In genomic region chr11:94128171-94128745, GRCh38 we compare ENCODE assay signal across 8 cellular contexts. TPM values are rescaled to one million over a fixed set of nuclear protein-coding genes. Genes with fewer than 3 reads are reported as not detected.
DNase-seq lines count a peak whose midpoint lies in the region; ATAC-seq and TF ChIP-seq lines count a peak whose summit lies in the region.

No MANE protein-coding gene starts in this region.

- H2AFZ ChIP-seq in SK-N-SH (ENCODE audit: low read depth) (peak overlapping the region; percentile 91), fibroblast of lung (ENCODE audit: low read length) (peak overlapping the region; percentile 62), neuron (ENCODE audit: low read depth, low read length) (peak overlapping the region; percentile 93)

- peak; percentile 85 for DNase-seq in DMS53 (lab: John Stamatoyannopoulos, UW)
- peak; percentile 58 for DNase-seq in SK-N-SH
- DNase-seq in fibroblast of lung (ENCODE audit: low read depth in 2 of 2), result no peak
- DNase-seq in COLO829 (ENCODE audit: low spot score), result no peak
- no peak for DNase-seq in NCI-H1436 treated with DMSO at 0.1 percent for 48 hours (lab: John Stamatoyannopoulos, UW)

- H3K36me3 ChIP-seq in SK-N-SH (replicated peaks in 1 of 2; ENCODE audit: control insufficient read depth in 1 of 2, insufficient read depth in 2 of 2, low read length in 1 of 2) (no peaks in the 10 kb centered on the region), fibroblast of lung (ENCODE audit: control insufficient read depth, insufficient read depth, low read length) (no peaks in the 10 kb centered on the region), neuron (ENCODE audit: insufficient read depth, low read length) (no peaks in the 10 kb centered on the region)

- no peak for TF ChIP-seq RAD21 in SK-N-SH (IDR thresholded peaks at IDR 0.05; ENCODE audit: low read length)

- H3K9me3 ChIP-seq in SK-N-SH (no peaks in the 10 kb centered on the region), fibroblast of lung (ENCODE audit: control insufficient read depth, insufficient read depth, low read depth, low read length) (no peaks in the 10 kb centered on the region), neuron (ENCODE audit: low read length) (no peaks in the 10 kb centered on the region)

- peak overlapping the region; percentile 89 to 95 for H3K27ac ChIP-seq in SK-N-SH (ENCODE audit: low read depth in 2 of 2, low read length in 1 of 2)
- H3K27ac ChIP-seq in fibroblast of lung (ENCODE audit: insufficient read depth, low read length), result peak overlapping the region; percentile 96

- H3K79me2 ChIP-seq in SK-N-SH (ENCODE audit: insufficient read depth), result peaks cover 54% of the 10 kb centered on the region
- H3K79me2 ChIP-seq in fibroblast of lung (ENCODE audit: control insufficient read depth, insufficient read depth, low read length), result peaks cover 44% of the 10 kb centered on the region

- peak overlapping the region; percentile 91 for H3K9ac ChIP-seq in SK-N-SH
- peak overlapping the region; percentile 92 for H3K9ac ChIP-seq in fibroblast of lung (ENCODE audit: insufficient read depth, low read length)

- ATAC-seq in GM19452 (IDR thresholded peaks at IDR 0.05; ENCODE audit: unreplicated experiment), result peak; percentile 16
- ATAC-seq in HG03520 (IDR thresholded peaks at IDR 0.05; ENCODE audit: unreplicated experiment), result peak; percentile 7

- H3K4me3 ChIP-seq in SK-N-SH (ENCODE audit: low read depth in 2 of 2, low read length in 1 of 2), result peak overlapping the region; percentile 69 to 74
- peak overlapping the region; percentile 55 to 88 (median 80) for H3K4me3 ChIP-seq in fibroblast of lung (replicated peaks in 1 of 4; ENCODE audit: control extremely low read depth in 1 of 4, insufficient read depth in 1 of 4, low read depth in 3 of 4, low read length in 4 of 4)
- H3K4me3 ChIP-seq in neuron (ENCODE audit: low read length), result peak overlapping the region; percentile 68

- no peaks in the 10 kb centered on the region for H3K27me3 ChIP-seq in SK-N-SH (ENCODE audit: insufficient read depth)
- H3K27me3 ChIP-seq in fibroblast of lung (ENCODE audit: control insufficient read depth, insufficient read depth, low read length), result no peaks in the 10 kb centered on the region
- H3K27me3 ChIP-seq in neuron (ENCODE audit: insufficient read depth, low read length), result no peaks in the 10 kb centered on the region

- no peak for TF ChIP-seq EP300 in SK-N-SH (IDR thresholded peaks at IDR 0.05; ENCODE audit: borderline replicate concordance in 1 of 2, low read depth in 1 of 2, low read length in 1 of 2)

- POLR2A ChIA-PET in SK-N-SH (lab: Yijun Ruan, JAX), result interaction anchor here (0.6 to 1.6 kb wide), 8 partner anchors 13 to 364 kb away, joined by 3 to 7 read pairs (median 4); partner anchors contain the start of genes MED17 and VSTM5

- H3K4me2 ChIP-seq in SK-N-SH (peak overlapping the region; percentile 85), fibroblast of lung (ENCODE audit: extremely low read depth, insufficient read depth, low read length) (peak overlapping the region; percentile 92)

- H4K20me1 ChIP-seq in SK-N-SH (ENCODE audit: insufficient read depth) (peaks cover 20% of the 10 kb centered on the region; the same call in 1 of the 2 replicates), fibroblast of lung (ENCODE audit: control insufficient read depth, extremely low read depth, insufficient read depth, low read length) (no peaks in the 10 kb centered on the region)

- H3F3A ChIP-seq in SK-N-SH (replicated peaks; ENCODE audit: insufficient read depth), result peaks cover 6% of the 10 kb centered on the region

- no peaks in the 10 kb centered on the region for H3K9me2 ChIP-seq in SK-N-SH

- CTCF ChIA-PET in SK-N-SH (lab: Yijun Ruan, JAX), result interaction anchor here (0.7 to 2.8 kb wide), 6 partner anchors 58 to 377 kb away, joined by 3 to 12 read pairs (median 4); no protein-coding TSS in a partner anchor

- WGBS in SK-N-SH (ENCODE audit: low lambda C conversion rate), result 1% methylated on average over 23 of the region's 24 CpGs

- TF ChIP-seq CTCF in SK-N-SH (IDR thresholded peaks at IDR 0.05), result no peak
- TF ChIP-seq CTCF in fibroblast of lung (conservative IDR thresholded peaks at IDR 0.05 in 1 of 2, IDR thresholded peaks at IDR 0.05 in 1 of 2; ENCODE audit: low read depth in 1 of 2, low read length in 2 of 2), result no peak

- H3K4me1 ChIP-seq in SK-N-SH (ENCODE audit: control insufficient read depth in 1 of 2, insufficient read depth in 2 of 2, low read depth in 1 of 2, low read length in 1 of 2) (peaks cover 38 to 39% of the 10 kb centered on the region in 2 experiments), fibroblast of lung (ENCODE audit: control insufficient read depth, extremely low read depth, insufficient read depth, low read length) (peaks cover 11% of the 10 kb centered on the region), neuron (ENCODE audit: insufficient read depth, low read length) (peaks cover 37% of the 10 kb centered on the region)

TF ChIP-seq in SK-N-SH, 30 proteins besides CTCF, POLR2A, EP300 and RAD21:
- TF ChIP-seq RCOR1 (IDR thresholded peaks at IDR 0.05; ENCODE audit: low read length) (no peak), USF2 (IDR thresholded peaks at IDR 0.05; ENCODE audit: borderline replicate concordance, low read depth, low read length) (no peak)

RNA-seq across cellular contexts. Expression of gene PANX1, which starts 0.4 kb away (rescaled TPM):
- polyA plus RNA-seq in SK-N-SH (2012; rRNA removed) (11.1 and 16.9 TPM in 2 replicates), fibroblast of lung (34.5 and 51.7 TPM in 2 replicates)
- polyA plus RNA-seq in SK-N-SH (2012; cell fraction: cytosol; rRNA removed), result 13.9 and 14.8 TPM in 2 replicates
- 4.2 and 9.0 TPM in 2 replicates for polyA plus RNA-seq in SK-N-SH (2012; cell fraction: nucleus; rRNA removed)
- total RNA-seq in fibroblast of lung, result 38.5 and 54.5 TPM in 2 replicates
- polyA plus RNA-seq in fibroblast of lung (2012), result 28.0 and 37.8 TPM in 2 replicates
- polyA minus RNA-seq in fibroblast of lung (ENCODE audit: low replicate concordance), result 36.0 and 41.5 TPM in 2 replicates

Comparison
In these comparisons a context has a peak if more than half of its experiments do, and no peak if none do; other contexts are left out.
1. DNase-seq: peak in DMS53 (single experiment) and SK-N-SH (single experiment); none in fibroblast of lung (0 of 2), COLO829 (single experiment) and NCI-H1436 treated with DMSO at 0.1 percent for 48 hours (single experiment).
2. Peak in every context shown above with its lines, with median percentiles within 50 percentile points of each other: H2AFZ ChIP-seq and H3K4me3 ChIP-seq.